Comparison of ENCODE assay signal across 8 cellular contexts in the genomic region with DNA sequence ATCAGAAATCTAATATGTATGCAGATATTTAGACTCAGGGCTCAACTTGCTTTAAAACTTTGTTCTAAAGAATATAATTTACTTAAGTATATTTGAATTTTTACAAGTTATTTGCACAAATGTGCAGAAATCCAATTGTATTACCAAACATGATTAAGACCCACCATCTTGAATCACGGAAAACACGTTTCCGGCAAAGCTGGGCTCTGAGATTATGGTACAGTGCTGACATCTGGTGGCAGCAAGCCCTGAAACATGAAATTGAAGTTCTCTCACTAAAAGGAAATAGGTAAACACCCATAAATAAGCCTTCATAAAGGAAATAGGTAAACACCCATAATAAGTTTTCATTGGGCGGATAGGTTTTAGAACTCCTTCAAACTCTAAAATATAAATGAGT.
DNase-seq lines count a peak whose midpoint lies in the region; ATAC-seq, FAIRE-seq and TF ChIP-seq lines count a peak whose summit lies in the region.

No MANE protein-coding gene starts in this region.

- no peaks in the 10 kb centered on the region for H3K36me3 ChIP-seq in pancreas

- no peak overlapping the region for H3K27ac Mint-ChIP-seq in activated T-helper 2 cell treated with anti-CD3 and anti-CD28 coated beads, Interferon-gamma antibody, Interleukin-2, Interleukin-4, amounts not matched to agents 10 μg/mL and 5 μg/mL and 100 μg/mL, durations not matched to agents 14 hours and 24 hours and 36 hours

- no peaks in the 10 kb centered on the region for H3K9me3 ChIP-seq in pancreas

- peak; percentile 99 for FAIRE-seq in pancreas (lab: Jason Lieb, UNC)
- FAIRE-seq in urothelium cell line (lab: Jason Lieb, UNC) = no peak

- H3K4me3 ChIP-seq in foreskin fibroblast (ENCODE audit: low read depth in 1 of 2, low read length in 2 of 2) (no peak overlapping the region), pancreas (no peak overlapping the region)

- intact Hi-C loops in activated T-helper 2 cell treated with anti-CD3 and anti-CD28 coated beads, Interferon-gamma antibody, Interleukin-2, Interleukin-4, amounts not matched to agents 10 μg/mL and 5 μg/mL and 100 μg/mL, durations not matched to agents 14 hours and 24 hours and 36 hours (cut with micrococcal nuclease) = loop anchor here (1.0 to 5.0 kb wide), 3 partner anchors 208 to 1775 kb away; no protein-coding TSS in a partner anchor
- intact Hi-C loops in pancreas (cut with DNase I) = no loop called here

- in situ Hi-C loops in G401 (cut with HindIII; ENCODE audit: low sequenced_read_pairs) = no loop called here

- TF ChIP-seq CTCF in foreskin fibroblast (IDR thresholded peaks at IDR 0.05; ENCODE audit: low read depth, low read length) = peak; percentile 43
- peak; percentile 10 to 51 (median 36) for TF ChIP-seq CTCF in pancreas (IDR thresholded peaks at IDR 0.05)

- WGBS in pancreas, 2 donors = 4 to 8% methylated on average over 4 of the region's 4 CpGs

- peaks cover 17% of the 10 kb centered on the region for H3K4me1 Mint-ChIP-seq in activated T-helper 2 cell treated with anti-CD3 and anti-CD28 coated beads, Interferon-gamma antibody, Interleukin-2, Interleukin-4, amounts not matched to agents 10 μg/mL and 5 μg/mL and 100 μg/mL, durations not matched to agents 14 hours and 24 hours and 36 hours (ENCODE audit: low read depth)

- DNase-seq in G401 (ENCODE audit: low spot score) (peak; percentile 28), HT1080 (ENCODE audit: low read depth) (peak; percentile 10), RPMI8226 (peak; percentile 55), foreskin fibroblast (peak; percentile 20 to 73), pancreas (peak in 5 of 6 donors; percentile 37 to 67 (median 39)), urothelium cell line (ENCODE audit: low spot score) (peak; percentile 46)
- peak; percentile 20 for DNase-seq in activated T-helper 2 cell treated with anti-CD3 and anti-CD28 coated beads, Interferon-gamma antibody, Interleukin-2, Interleukin-4, amounts not matched to agents 10 μg/mL and 5 μg/mL and 100 μg/mL, durations not matched to agents 14 hours and 24 hours and 36 hours (ENCODE audit: low spot score)

- H3K27me3 ChIP-seq in pancreas = no peaks in the 10 kb centered on the region

- ATAC-seq in pancreas (peak; percentile 75 to 79 (median 78)), GM19324 (IDR thresholded peaks at IDR 0.05; ENCODE audit: low FRiP score, unreplicated experiment) (no peak)

- peaks cover 8% of the 10 kb centered on the region for H3K36me3 Mint-ChIP-seq in activated T-helper 2 cell treated with anti-CD3 and anti-CD28 coated beads, Interferon-gamma antibody, Interleukin-2, Interleukin-4, amounts not matched to agents 10 μg/mL and 5 μg/mL and 100 μg/mL, durations not matched to agents 14 hours and 24 hours and 36 hours (ENCODE audit: low read depth)

- H3K27me3 Mint-ChIP-seq in activated T-helper 2 cell treated with anti-CD3 and anti-CD28 coated beads, Interferon-gamma antibody, Interleukin-2, Interleukin-4, amounts not matched to agents 10 μg/mL and 5 μg/mL and 100 μg/mL, durations not matched to agents 14 hours and 24 hours and 36 hours (ENCODE audit: low read depth) = no peaks in the 10 kb centered on the region

- H3K9me3 Mint-ChIP-seq in activated T-helper 2 cell treated with anti-CD3 and anti-CD28 coated beads, Interferon-gamma antibody, Interleukin-2, Interleukin-4, amounts not matched to agents 10 μg/mL and 5 μg/mL and 100 μg/mL, durations not matched to agents 14 hours and 24 hours and 36 hours = no peaks in the 10 kb centered on the region

- no peak overlapping the region for H3K4me3 Mint-ChIP-seq in activated T-helper 2 cell treated with anti-CD3 and anti-CD28 coated beads, Interferon-gamma antibody, Interleukin-2, Interleukin-4, amounts not matched to agents 10 μg/mL and 5 μg/mL and 100 μg/mL, durations not matched to agents 14 hours and 24 hours and 36 hours (ENCODE audit: low read depth)

- H3K27ac ChIP-seq in pancreas = no peak overlapping the region

- no peaks in the 10 kb centered on the region for H3K4me1 ChIP-seq in pancreas
